Comparison of ENCODE assay signal across 26 cellular contexts in the genomic region with DNA sequence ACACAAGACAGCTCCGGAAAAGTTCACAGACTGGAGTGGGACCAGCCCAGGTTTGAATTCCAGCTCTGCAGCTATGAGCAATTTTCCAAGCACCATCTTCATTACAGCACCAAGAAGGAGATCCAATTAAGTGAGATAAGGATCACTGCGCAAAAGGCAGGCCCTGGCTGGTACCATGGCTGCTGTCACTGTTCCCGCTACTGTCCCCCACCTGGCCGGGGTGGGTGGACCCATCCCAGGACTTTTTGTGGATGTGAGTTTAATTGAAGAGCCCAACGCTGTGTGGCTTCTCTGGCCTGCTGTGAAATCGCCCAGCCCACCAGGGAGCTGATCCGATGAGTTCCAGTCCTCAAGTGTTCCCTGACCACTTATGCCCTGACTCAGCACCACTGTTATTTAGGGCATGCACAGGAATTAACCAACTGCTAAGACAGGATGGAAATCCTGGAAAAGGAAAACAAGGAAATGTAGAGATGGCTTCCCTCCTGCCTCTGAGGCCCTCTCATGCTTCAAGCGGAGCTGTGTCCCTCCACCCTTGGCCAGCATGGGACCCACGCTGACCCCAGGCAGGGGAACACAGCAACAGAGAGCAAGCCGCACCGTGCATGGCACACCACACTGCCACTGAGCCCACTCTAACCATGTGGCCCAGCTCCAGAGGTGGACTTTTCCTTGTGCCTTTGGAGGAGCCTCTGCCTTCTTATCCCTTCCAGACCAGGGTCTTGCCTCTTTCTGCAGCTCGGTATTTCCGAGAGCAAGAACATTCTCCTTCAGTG.
A peak's percentile ranks its signal among the peaks of the same experiment; 100 is the strongest.
DNase-seq lines count a peak whose midpoint lies in the region; ATAC-seq and TF ChIP-seq lines count a peak whose summit lies in the region.
"Had no signal": no experiment of that assay in that cellular context is flagged by ENCODE, and none has a peak within 500 bp of the region (broad histone marks: within the 10 kb centered on the region; RNA-seq: fewer than 3 reads in every experiment).

No MANE protein-coding gene starts in this region.

- TF ChIP-seq CTCF in HFFc6 (IDR thresholded peaks at IDR 0.05) (no peak), lower lobe of right lung (IDR thresholded peaks at IDR 0.05) (no peak), esophagus squamous epithelium (IDR thresholded peaks at IDR 0.05) (no peak)

- POLR2A ChIA-PET in activated CD4-positive, alpha-beta T cell treated with anti-CD3 and anti-CD28 coated beads for 36 hours (lab: Charles Lee): interaction anchor here (0.6 kb wide), 2 partner anchors 97 to 155 kb away, joined by 3 read pairs; no protein-coding TSS in a partner anchor

- peak overlapping the region; percentile 41; the same call in 1 of the 2 replicates for H3K27ac Mint-ChIP-seq in HFFc6
- no peak overlapping the region for H3K27ac Mint-ChIP-seq in activated CD4-positive, alpha-beta T cell treated with anti-CD3 and anti-CD28 coated beads for 36 hours
- H3K27ac Mint-ChIP-seq: activated CD4-positive, alpha-beta T cell treated with anti-CD3 and anti-CD28 coated beads, Interleukin-2, amount 10 ng/mL, durations not matched to agents 24 days and 14 days; effector memory CD8-positive, alpha-beta T cell; stimulated activated naive CD8-positive, alpha-beta T cell treated with anti-CD3 and anti-CD28 coated beads, Interleukin-15, Interleukin-2, amounts not matched to agents 100 ng/mL and 50 ng/mL, for 24 hours; T-helper 17 cell had no signal

- H3K36me3 Mint-ChIP-seq in HFFc6 (ENCODE audit: low read depth): no peaks in the 10 kb centered on the region
- no peaks in the 10 kb centered on the region for H3K36me3 Mint-ChIP-seq in activated CD4-positive, alpha-beta T cell treated with anti-CD3 and anti-CD28 coated beads for 36 hours (ENCODE audit: low read depth)

- no peaks in the 10 kb centered on the region for H3K9me3 Mint-ChIP-seq in HFFc6
- no peaks in the 10 kb centered on the region for H3K9me3 Mint-ChIP-seq in activated CD4-positive, alpha-beta T cell treated with anti-CD3 and anti-CD28 coated beads for 36 hours (ENCODE audit: low read depth)
- H3K9me3 Mint-ChIP-seq: activated CD4-positive, alpha-beta T cell treated with anti-CD3 and anti-CD28 coated beads, Interleukin-2, amount 10 ng/mL, durations not matched to agents 24 days and 14 days; effector memory CD8-positive, alpha-beta T cell; stimulated activated naive CD8-positive, alpha-beta T cell treated with anti-CD3 and anti-CD28 coated beads, Interleukin-15, Interleukin-2, amounts not matched to agents 100 ng/mL and 50 ng/mL, for 24 hours had no signal

- H3K4me3 ChIP-seq in lower lobe of right lung: no peak overlapping the region
- H3K4me3 ChIP-seq in esophagus squamous epithelium: no peak overlapping the region
- H3K4me3 ChIP-seq: A549, ascending aorta, esophagus muscularis mucosa, gastrocnemius medialis, tibial nerve had no signal

- no peak overlapping the region for H3K4me3 Mint-ChIP-seq in HFFc6
- H3K4me3 Mint-ChIP-seq in activated CD4-positive, alpha-beta T cell treated with anti-CD3 and anti-CD28 coated beads for 36 hours: no peak overlapping the region
- H3K4me3 Mint-ChIP-seq: activated CD4-positive, alpha-beta T cell treated with anti-CD3 and anti-CD28 coated beads, Interleukin-2, amount 10 ng/mL, durations not matched to agents 24 days and 14 days; effector memory CD8-positive, alpha-beta T cell; stimulated activated naive CD8-positive, alpha-beta T cell treated with anti-CD3 and anti-CD28 coated beads, Interleukin-15, Interleukin-2, amounts not matched to agents 100 ng/mL and 50 ng/mL, for 24 hours; T-helper 17 cell had no signal

- H3K27me3 ChIP-seq in lower lobe of right lung (ENCODE audit: low read depth) (no peaks in the 10 kb centered on the region), esophagus squamous epithelium (no peaks in the 10 kb centered on the region)
- H3K27me3 ChIP-seq: ascending aorta, gastrocnemius medialis, tibial nerve had no signal

- H3K4me1 Mint-ChIP-seq in HFFc6 (ENCODE audit: low read depth): peaks cover 35% of the 10 kb centered on the region
- H3K4me1 Mint-ChIP-seq in activated CD4-positive, alpha-beta T cell treated with anti-CD3 and anti-CD28 coated beads for 36 hours: no peaks in the 10 kb centered on the region
- H3K4me1 Mint-ChIP-seq: T-helper 17 cell had no signal

- peak; percentile 87 for DNase-seq in A172 (ENCODE audit: low spot score)
- peak; percentile 25 for DNase-seq in HFFc6
- DNase-seq in amniotic stem cell (lab: John Stamatoyannopoulos, UW): peak; percentile 9
- peak; percentile 9 for DNase-seq in lower lobe of right lung
- DNase-seq in activated CD4-positive, alpha-beta T cell treated with anti-CD3 and anti-CD28 coated beads for 36 hours: no peak
- DNase-seq in esophagus squamous epithelium (lab: John Stamatoyannopoulos, UW): no peak
- no peak for DNase-seq in SKM-1 treated with dmso at 0.1 percent for 144 hours (lab: John Stamatoyannopoulos, UW; ENCODE audit: unreplicated experiment)
- no peak for DNase-seq in occipital lobe (lab: John Stamatoyannopoulos, UW)
- DNase-seq: activated CD4-positive, alpha-beta T cell treated with anti-CD3 and anti-CD28 coated beads, Interleukin-2, amount 10 ng/mL, durations not matched to agents 24 days and 14 days; activated naive CD4-positive, alpha-beta T cell treated with anti-CD3 and anti-CD28 coated beads, Interleukin-2, amount 50 U/mL, for 16 hours; effector memory CD8-positive, alpha-beta T cell; gastrocnemius medialis; GDM1; islet precursor cell; KG1; NCI-H187; NCI-H226; stimulated activated CD4-positive, alpha-beta T cell treated with anti-CD3 and anti-CD28 coated beads, Interleukin-4, amount 100 ng/mL, for 24 hours; T-helper 17 cell had no signal

- no peak overlapping the region for H3K27ac ChIP-seq in lower lobe of right lung
- no peak overlapping the region for H3K27ac ChIP-seq in esophagus squamous epithelium
- H3K27ac ChIP-seq: A549, ascending aorta, esophagus muscularis mucosa, gastrocnemius medialis, neutrophil, tibial nerve had no signal

- intact Hi-C loops in lower lobe of right lung (cut with DNase I): no loop called here
- intact Hi-C loops in activated CD4-positive, alpha-beta T cell treated with anti-CD3 and anti-CD28 coated beads for 36 hours (cut with DNase I, micrococcal nuclease): no loop called here
- intact Hi-C loops in esophagus squamous epithelium (cut with DNase I): no loop called here

- CTCF ChIA-PET in activated CD4-positive, alpha-beta T cell treated with anti-CD3 and anti-CD28 coated beads for 36 hours (lab: Charles Lee): no interaction called here

- no peak for TF ChIP-seq POLR2A in esophagus squamous epithelium (IDR thresholded peaks at IDR 0.05)

- WGBS in esophagus squamous epithelium, 2 donors: 87 to 88% methylated on average over 8 of the region's 13 CpGs

- H3K4me1 ChIP-seq in lower lobe of right lung: no peaks in the 10 kb centered on the region
- H3K4me1 ChIP-seq in esophagus squamous epithelium: no peaks in the 10 kb centered on the region
- H3K4me1 ChIP-seq: A549, ascending aorta, esophagus muscularis mucosa, gastrocnemius medialis, tibial nerve had no signal

- H3K9me3 ChIP-seq in lower lobe of right lung (no peaks in the 10 kb centered on the region), esophagus squamous epithelium (no peaks in the 10 kb centered on the region)
- H3K9me3 ChIP-seq: A549, ascending aorta, esophagus muscularis mucosa, gastrocnemius medialis, neutrophil, tibial nerve had no signal

- H3K36me3 ChIP-seq in lower lobe of right lung (no peaks in the 10 kb centered on the region), esophagus squamous epithelium (no peaks in the 10 kb centered on the region)
- H3K36me3 ChIP-seq: ascending aorta, esophagus muscularis mucosa, gastrocnemius medialis, neutrophil, tibial nerve had no signal

- ATAC-seq in lower lobe of right lung: no peak
- no peak for ATAC-seq in activated CD4-positive, alpha-beta T cell treated with anti-CD3 and anti-CD28 coated beads for 36 hours
- ATAC-seq: A549; effector memory CD8-positive, alpha-beta T cell; gastrocnemius medialis; HCT116; T-helper 17 cell had no signal

- H3K27me3 Mint-ChIP-seq in HFFc6 (ENCODE audit: insufficient read depth): peaks cover 21% of the 10 kb centered on the region
- H3K27me3 Mint-ChIP-seq in activated CD4-positive, alpha-beta T cell treated with anti-CD3 and anti-CD28 coated beads for 36 hours: no peaks in the 10 kb centered on the region
- H3K27me3 Mint-ChIP-seq: activated CD4-positive, alpha-beta T cell treated with anti-CD3 and anti-CD28 coated beads, Interleukin-2, amount 10 ng/mL, durations not matched to agents 24 days and 14 days; stimulated activated naive CD8-positive, alpha-beta T cell treated with anti-CD3 and anti-CD28 coated beads, Interleukin-15, Interleukin-2, amounts not matched to agents 100 ng/mL and 50 ng/mL, for 24 hours had no signal

Comparison
In these comparisons a context has a peak if more than half of its experiments do, and no peak if none do; other contexts are left out.
1. DNase-seq: peak in A172 (single experiment), HFFc6 (single experiment), amniotic stem cell (single experiment) and lower lobe of right lung (single experiment); none in activated CD4-positive, alpha-beta T cell treated with anti-CD3 and anti-CD28 coated beads for 36 hours (single experiment), esophagus squamous epithelium (single experiment), SKM-1 treated with dmso at 0.1 percent for 144 hours (single experiment) and occipital lobe (single experiment).